ENCODE assay signal across 18 cellular contexts in genomic region chr3:43676440-43676839, GRCh38.
"Had no signal": no experiment of that assay in that cellular context is flagged by ENCODE, and none has a peak within 500 bp of the region (broad histone marks: within the 10 kb centered on the region; RNA-seq: fewer than 3 reads in every experiment).

No MANE protein-coding gene starts in this region.

- FAIRE-seq: endothelial cell of umbilical vein had no signal

- ATAC-seq: left colon; left ventricle myocardium superior; right lobe of liver; stimulated activated memory B cell treated with anti-CD40 and anti-IgM and Interleukin-4, amounts not matched to agents 10 μg/mL and 1 μg/mL and 100 μg/mL, for 72 hours had no signal

- H3K36me3 ChIP-seq: colonic mucosa, prostate gland, right lobe of liver, tibial artery had no signal

- H3K9me3 ChIP-seq: colonic mucosa, prostate gland, right lobe of liver had no signal

- H3K4me3 ChIP-seq: colonic mucosa, hepatocyte, prostate gland, right lobe of liver, tibial artery had no signal

- H3K27me3 ChIP-seq: colonic mucosa, hepatocyte, right lobe of liver, tibial artery had no signal

- H3K9ac ChIP-seq: parathyroid adenoma had no signal

- H3K27ac ChIP-seq: colonic mucosa, hepatocyte, parathyroid adenoma, prostate gland, right lobe of liver, tibial artery had no signal

- DNase-seq: colonic mucosa; effector CD4-positive, alpha-beta T cell; endodermal cell; erythroblast; foreskin melanocyte; head of caudate nucleus; left colon; left ventricle myocardium superior; mesendoderm; naive B cell; right lobe of liver; stimulated activated CD4-positive, alpha-beta T cell treated with anti-CD3 and anti-CD28 coated beads, Interleukin-4, amount 100 ng/mL, for 1 hour; tibial artery had no signal

- H3K4me1 ChIP-seq: colonic mucosa, parathyroid adenoma, prostate gland, right lobe of liver, tibial artery had no signal
